In genomic region chr18:3596324-3597158, GRCh38 we compare ENCODE assay signal across 8 cellular contexts.
DNase-seq lines count a peak whose midpoint lies in the region; ATAC-seq, FAIRE-seq and TF ChIP-seq lines count a peak whose summit lies in the region.

No MANE protein-coding gene starts in this region.

- ATAC-seq in HG02973 (IDR thresholded peaks at IDR 0.05; ENCODE audit: unreplicated experiment) = peak; percentile 39

- CTCF ChIA-PET in RWPE1 (lab: Yijun Ruan, JAX) = interaction anchor here (0.7 kb wide), 1 partner anchor 70 kb away, joined by 3 read pairs; no protein-coding TSS in a partner anchor

- H3K27me3 Mint-ChIP-seq in astrocyte (ENCODE audit: low read depth, unreplicated experiment) (no peaks in the 10 kb centered on the region), immature natural killer cell (ENCODE audit: low read depth in 3 of 3) (peaks cover 6 to 21% (median 16%) of the 10 kb centered on the region in 3 donors)

- no peaks in the 10 kb centered on the region for H3K27me3 ChIP-seq in astrocyte (ENCODE audit: insufficient read depth, low read length)

- H3K27ac ChIP-seq in RWPE1 = peak overlapping the region; percentile 98
- H3K27ac ChIP-seq in astrocyte (ENCODE audit: low read depth, low read length) = peak overlapping the region; percentile 98
- peak overlapping the region; percentile 50 to 100 (median 96) for H3K27ac ChIP-seq in skin epidermis

- peak overlapping the region; percentile 100 for H3K27ac Mint-ChIP-seq in astrocyte (ENCODE audit: unreplicated experiment)
- peak overlapping the region; percentile 97 to 99 (median 98) for H3K27ac Mint-ChIP-seq in immature natural killer cell

- FAIRE-seq in astrocyte (lab: Jason Lieb, UNC) = no peak

- H3K9me3 Mint-ChIP-seq in astrocyte (ENCODE audit: unreplicated experiment) (no peaks in the 10 kb centered on the region), immature natural killer cell (no peaks in the 10 kb centered on the region)

- H3K4me1 ChIP-seq in astrocyte (ENCODE audit: insufficient read depth, low read length) = peaks cover 44% of the 10 kb centered on the region

- H2AFZ ChIP-seq in astrocyte (ENCODE audit: low read depth, low read length) = no peak overlapping the region

- no peak overlapping the region for H3K4me3 ChIP-seq in GM12875 (ENCODE audit: low read depth, low read length)
- H3K4me3 ChIP-seq in astrocyte (ENCODE audit: insufficient read depth, low read depth, low read length) = no peak overlapping the region
- H3K4me3 ChIP-seq in skin epidermis = peak overlapping the region in 6 of 7 experiments; percentile 17 to 46 (median 42)

- no peaks in the 10 kb centered on the region for H3K36me3 ChIP-seq in astrocyte (ENCODE audit: insufficient read depth, low read length)

- H3K4me1 Mint-ChIP-seq in astrocyte (ENCODE audit: low read depth, unreplicated experiment) (peaks cover 41% of the 10 kb centered on the region), immature natural killer cell (peaks cover 55 to 56% of the 10 kb centered on the region in 2 donors)

- H3K4me3 Mint-ChIP-seq in astrocyte (ENCODE audit: unreplicated experiment) = peak overlapping the region; percentile 92
- H3K4me3 Mint-ChIP-seq in immature natural killer cell = peak overlapping the region; percentile 94 to 99 (median 98)

- POLR2A ChIA-PET in RWPE1 (lab: Yijun Ruan, JAX; ENCODE audit: low non-redundant PET) = interaction anchor here (0.6 to 0.7 kb wide), 2 partner anchors 9 to 267 kb away, joined by 3 to 5 read pairs; no protein-coding TSS in a partner anchor

- peaks cover 5% of the 10 kb centered on the region for H3K79me2 ChIP-seq in astrocyte (ENCODE audit: insufficient read depth, low read length)

- peak overlapping the region; percentile 88 for H3K9ac ChIP-seq in astrocyte (ENCODE audit: low read length)

- H3K36me3 Mint-ChIP-seq in astrocyte (ENCODE audit: low read depth, unreplicated experiment) (no peaks in the 10 kb centered on the region), immature natural killer cell (peaks cover 0 to 7% (median 4%) of the 10 kb centered on the region in 3 donors)

- H4K20me1 ChIP-seq in astrocyte (ENCODE audit: insufficient read depth, low read length) = no peaks in the 10 kb centered on the region

- DNase-seq in RWPE1 (ENCODE audit: low spot score) (no peak), astrocyte (ENCODE audit: low read depth) (peak; percentile 39), immature natural killer cell (peak; percentile 56 to 62 (median 57)), NCI-H1694 treated with DMSO at 0.1 percent for 48 hours (lab: John Stamatoyannopoulos, UW) (no peak), NCI-H345 (lab: John Stamatoyannopoulos, UW) (no peak)

- H3K4me2 ChIP-seq in astrocyte (ENCODE audit: low read length) = peak overlapping the region; percentile 87

- no peaks in the 10 kb centered on the region for H3K9me3 ChIP-seq in astrocyte (ENCODE audit: insufficient read depth, low read depth, low read length)

- TF ChIP-seq CTCF in GM12875 (IDR thresholded peaks at IDR 0.05; ENCODE audit: borderline replicate concordance, insufficient read depth, low read depth, low read length) (peak; percentile 63), RWPE1 (conservative IDR thresholded peaks at IDR 0.05; ENCODE audit: low read depth) (no peak), astrocyte (IDR thresholded peaks at IDR 0.05; ENCODE audit: insufficient read depth, low read depth, low read length) (no peak)

Comparison
In these comparisons a context has a peak if more than half of its experiments do, and no peak if none do; other contexts are left out.
1. H3K4me3 ChIP-seq: peak in skin epidermis (6 of 7); none in GM12875 (single experiment) and astrocyte (single experiment).
2. DNase-seq: peak in astrocyte (single experiment) and immature natural killer cell (3 of 3); none in RWPE1 (single experiment), NCI-H1694 treated with DMSO at 0.1 percent for 48 hours (single experiment) and NCI-H345 (single experiment).
3. Peak in every context shown above with its lines, with median percentiles within 50 percentile points of each other: H3K27ac ChIP-seq.